ENCODE assay signal across 1 cellular context in genomic region chr10:70672993-70673928, GRCh38.
TF ChIP-seq lines count a peak whose summit lies in the region.

No MANE protein-coding gene starts in this region.

TF ChIP-seq in K562, 482 proteins besides CTCF, POLR2A, EP300 and RAD21 (continued from another document and continues in another):
- TF ChIP-seq AFF1 (IDR thresholded peaks at IDR 0.05; ENCODE audit: low read depth in 1 of 2, partially characterized antibody in 2 of 2) (peak; percentile 71 to 82), DMBX1 (CRISPR knock-in tag; IDR thresholded peaks at IDR 0.05; ENCODE audit: borderline replicate concordance) (0 out of 2 replicates have a peak, but pooled peaks have one; percentile 18), HLTF (IDR thresholded peaks at IDR 0.05) (peak; percentile 79; the same call in 1 of the 2 replicates), FOXK2 (conservative IDR thresholded peaks at IDR 0.05 in 1 of 2, IDR thresholded peaks at IDR 0.05 in 1 of 2; ENCODE audit: low read depth in 2 of 2) (peak in 1 of 2 experiments; percentile 42; a peak in 1 of 4 replicates), ZNF584 (CRISPR knock-in tag; IDR thresholded peaks at IDR 0.05; ENCODE audit: low read depth) (no peak), SAP30 (IDR thresholded peaks at IDR 0.05; ENCODE audit: borderline replicate concordance, insufficient read depth, low read depth, low read length, poor library complexity, severe bottlenecking) (peak; percentile 62), BCOR (IDR thresholded peaks at IDR 0.05) (0 out of 2 replicates have a peak, but pooled peaks have one; percentile 43), ZFP36 (IDR thresholded peaks at IDR 0.05; ENCODE audit: low read depth, low read length, partially characterized antibody) (peak; percentile 17), E2F6 (IDR thresholded peaks at IDR 0.05; ENCODE audit: borderline replicate concordance in 1 of 2, extremely low read depth in 1 of 2, insufficient read depth in 1 of 2, insufficient read length in 1 of 2, low read depth in 1 of 2, low read length in 1 of 2, poor library complexity in 1 of 2, severe bottlenecking in 1 of 2) (peak; percentile 32 to 75), CREB3 (tag; conservative IDR thresholded peaks at IDR 0.05; ENCODE audit: low read depth) (no peak), KAT8 (IDR thresholded peaks at IDR 0.05; ENCODE audit: low read depth) (no peak), POLR2B (IDR thresholded peaks at IDR 0.05; ENCODE audit: low read depth, partially characterized antibody) (peak; percentile 39), SMAD1 (IDR thresholded peaks at IDR 0.05; ENCODE audit: low read depth, low read length, partially characterized antibody) (no peak), HDAC6 (IDR thresholded peaks at IDR 0.05; ENCODE audit: low read depth, low read length) (no peak), L3MBTL2 (IDR thresholded peaks at IDR 0.05) (peak; percentile 52), OTX1 (CRISPR knock-in tag; IDR thresholded peaks at IDR 0.05) (peak; percentile 6), ARNT (IDR thresholded peaks at IDR 0.05) (peak in 1 of 2 experiments; percentile 73; a peak in 1 of 4 replicates), SREBF2 (CRISPR knock-in tag; IDR thresholded peaks at IDR 0.05) (0 out of 2 replicates have a peak, but pooled peaks have one; percentile 79), ZNF77 (CRISPR knock-in tag; IDR thresholded peaks at IDR 0.05) (0 out of 2 replicates have a peak, but pooled peaks have one; percentile 15), FOXO4 (CRISPR knock-in tag; IDR thresholded peaks at IDR 0.05) (no peak), ATF1 (CRISPR knock-in tag; IDR thresholded peaks at IDR 0.05) (no peak), ATF1 (tag; IDR thresholded peaks at IDR 0.05) (peak; percentile 14; the same call in 1 of the 2 replicates), DNMT1 (IDR thresholded peaks at IDR 0.05) (no peak), HDAC2 (IDR thresholded peaks at IDR 0.05) (0 out of 2 replicates have a peak, but pooled peaks have one; percentile 38), GATAD2A (IDR thresholded peaks at IDR 0.05) (0 out of 2 replicates have a peak, but pooled peaks have one; percentile 5), KAT7 (CRISPR knock-in tag; IDR thresholded peaks at IDR 0.05; ENCODE audit: borderline replicate concordance) (peak; percentile 90; the same call in 1 of the 2 replicates), HEY1 (CRISPR knock-in tag; IDR thresholded peaks at IDR 0.05; ENCODE audit: borderline replicate concordance) (peak; percentile 21; the same call in 1 of the 2 replicates), BRD9 (IDR thresholded peaks at IDR 0.05; ENCODE audit: low read depth, partially characterized antibody) (peak; percentile 43), TARDBP (IDR thresholded peaks at IDR 0.05) (0 out of 2 replicates have a peak, but pooled peaks have one; percentile 16), TGIF2 (CRISPR knock-in tag; IDR thresholded peaks at IDR 0.05) (0 out of 2 replicates have a peak, but pooled peaks have one; percentile 11), TBP (optimal IDR thresholded peaks at IDR 0.05; ENCODE audit: low read depth, low read length) (peak; percentile 48), SUPT5H (IDR thresholded peaks at IDR 0.05) (peak; percentile 71), ZNF589 (CRISPR knock-in tag; IDR thresholded peaks at IDR 0.05; ENCODE audit: low read depth) (peak; percentile 29; the same call in 1 of the 2 replicates), CCAR2 (IDR thresholded peaks at IDR 0.05; ENCODE audit: low read depth, low read length) (no peak), NFRKB (IDR thresholded peaks at IDR 0.05; ENCODE audit: low read depth) (0 out of 2 replicates have a peak, but pooled peaks have one; percentile 67), HDAC1 (IDR thresholded peaks at IDR 0.05) (peak in 1 of 2 experiments; percentile 77; a peak in 2 of 4 replicates), XRCC5 (IDR thresholded peaks at IDR 0.05; ENCODE audit: low read depth, low read length) (0 out of 2 replicates have a peak, but pooled peaks have one; percentile 41)
- TF ChIP-seq, protein P1, sequence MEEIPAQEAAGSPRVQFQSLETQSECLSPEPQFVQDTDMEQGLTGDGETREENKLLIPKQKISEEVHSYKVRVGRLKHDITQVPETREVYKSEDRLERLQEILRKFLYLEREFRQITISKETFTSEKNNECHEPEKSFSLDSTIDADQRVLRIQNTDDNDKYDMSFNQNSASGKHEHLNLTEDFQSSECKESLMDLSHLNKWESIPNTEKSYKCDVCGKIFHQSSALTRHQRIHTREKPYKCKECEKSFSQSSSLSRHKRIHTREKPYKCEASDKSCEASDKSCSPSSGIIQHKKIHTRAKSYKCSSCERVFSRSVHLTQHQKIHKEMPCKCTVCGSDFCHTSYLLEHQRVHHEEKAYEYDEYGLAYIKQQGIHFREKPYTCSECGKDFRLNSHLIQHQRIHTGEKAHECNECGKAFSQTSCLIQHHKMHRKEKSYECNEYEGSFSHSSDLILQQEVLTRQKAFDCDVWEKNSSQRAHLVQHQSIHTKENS (CRISPR knock-in tag; IDR thresholded peaks at IDR 0.05) = 0 out of 2 replicates have a peak, but pooled peaks have one; percentile 73
- TF ChIP-seq, protein P2, sequence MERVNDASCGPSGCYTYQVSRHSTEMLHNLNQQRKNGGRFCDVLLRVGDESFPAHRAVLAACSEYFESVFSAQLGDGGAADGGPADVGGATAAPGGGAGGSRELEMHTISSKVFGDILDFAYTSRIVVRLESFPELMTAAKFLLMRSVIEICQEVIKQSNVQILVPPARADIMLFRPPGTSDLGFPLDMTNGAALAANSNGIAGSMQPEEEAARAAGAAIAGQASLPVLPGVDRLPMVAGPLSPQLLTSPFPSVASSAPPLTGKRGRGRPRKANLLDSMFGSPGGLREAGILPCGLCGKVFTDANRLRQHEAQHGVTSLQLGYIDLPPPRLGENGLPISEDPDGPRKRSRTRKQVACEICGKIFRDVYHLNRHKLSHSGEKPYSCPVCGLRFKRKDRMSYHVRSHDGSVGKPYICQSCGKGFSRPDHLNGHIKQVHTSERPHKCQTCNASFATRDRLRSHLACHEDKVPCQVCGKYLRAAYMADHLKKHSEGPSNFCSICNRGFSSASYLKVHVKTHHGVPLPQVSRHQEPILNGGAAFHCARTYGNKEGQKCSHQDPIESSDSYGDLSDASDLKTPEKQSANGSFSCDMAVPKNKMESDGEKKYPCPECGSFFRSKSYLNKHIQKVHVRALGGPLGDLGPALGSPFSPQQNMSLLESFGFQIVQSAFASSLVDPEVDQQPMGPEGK (CRISPR knock-in tag; IDR thresholded peaks at IDR 0.05; ENCODE audit: borderline replicate concordance) = 0 out of 2 replicates have a peak, but pooled peaks have one; percentile 63
- TF ChIP-seq, protein P3, sequence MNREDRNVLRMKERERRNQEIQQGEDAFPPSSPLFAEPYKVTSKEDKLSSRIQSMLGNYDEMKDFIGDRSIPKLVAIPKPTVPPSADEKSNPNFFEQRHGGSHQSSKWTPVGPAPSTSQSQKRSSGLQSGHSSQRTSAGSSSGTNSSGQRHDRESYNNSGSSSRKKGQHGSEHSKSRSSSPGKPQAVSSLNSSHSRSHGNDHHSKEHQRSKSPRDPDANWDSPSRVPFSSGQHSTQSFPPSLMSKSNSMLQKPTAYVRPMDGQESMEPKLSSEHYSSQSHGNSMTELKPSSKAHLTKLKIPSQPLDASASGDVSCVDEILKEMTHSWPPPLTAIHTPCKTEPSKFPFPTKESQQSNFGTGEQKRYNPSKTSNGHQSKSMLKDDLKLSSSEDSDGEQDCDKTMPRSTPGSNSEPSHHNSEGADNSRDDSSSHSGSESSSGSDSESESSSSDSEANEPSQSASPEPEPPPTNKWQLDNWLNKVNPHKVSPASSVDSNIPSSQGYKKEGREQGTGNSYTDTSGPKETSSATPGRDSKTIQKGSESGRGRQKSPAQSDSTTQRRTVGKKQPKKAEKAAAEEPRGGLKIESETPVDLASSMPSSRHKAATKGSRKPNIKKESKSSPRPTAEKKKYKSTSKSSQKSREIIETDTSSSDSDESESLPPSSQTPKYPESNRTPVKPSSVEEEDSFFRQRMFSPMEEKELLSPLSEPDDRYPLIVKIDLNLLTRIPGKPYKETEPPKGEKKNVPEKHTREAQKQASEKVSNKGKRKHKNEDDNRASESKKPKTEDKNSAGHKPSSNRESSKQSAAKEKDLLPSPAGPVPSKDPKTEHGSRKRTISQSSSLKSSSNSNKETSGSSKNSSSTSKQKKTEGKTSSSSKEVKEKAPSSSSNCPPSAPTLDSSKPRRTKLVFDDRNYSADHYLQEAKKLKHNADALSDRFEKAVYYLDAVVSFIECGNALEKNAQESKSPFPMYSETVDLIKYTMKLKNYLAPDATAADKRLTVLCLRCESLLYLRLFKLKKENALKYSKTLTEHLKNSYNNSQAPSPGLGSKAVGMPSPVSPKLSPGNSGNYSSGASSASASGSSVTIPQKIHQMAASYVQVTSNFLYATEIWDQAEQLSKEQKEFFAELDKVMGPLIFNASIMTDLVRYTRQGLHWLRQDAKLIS (CRISPR knock-in tag; IDR thresholded peaks at IDR 0.05) = peak; percentile 57; the same call in 1 of the 2 replicates
- TF ChIP-seq, protein P4, sequence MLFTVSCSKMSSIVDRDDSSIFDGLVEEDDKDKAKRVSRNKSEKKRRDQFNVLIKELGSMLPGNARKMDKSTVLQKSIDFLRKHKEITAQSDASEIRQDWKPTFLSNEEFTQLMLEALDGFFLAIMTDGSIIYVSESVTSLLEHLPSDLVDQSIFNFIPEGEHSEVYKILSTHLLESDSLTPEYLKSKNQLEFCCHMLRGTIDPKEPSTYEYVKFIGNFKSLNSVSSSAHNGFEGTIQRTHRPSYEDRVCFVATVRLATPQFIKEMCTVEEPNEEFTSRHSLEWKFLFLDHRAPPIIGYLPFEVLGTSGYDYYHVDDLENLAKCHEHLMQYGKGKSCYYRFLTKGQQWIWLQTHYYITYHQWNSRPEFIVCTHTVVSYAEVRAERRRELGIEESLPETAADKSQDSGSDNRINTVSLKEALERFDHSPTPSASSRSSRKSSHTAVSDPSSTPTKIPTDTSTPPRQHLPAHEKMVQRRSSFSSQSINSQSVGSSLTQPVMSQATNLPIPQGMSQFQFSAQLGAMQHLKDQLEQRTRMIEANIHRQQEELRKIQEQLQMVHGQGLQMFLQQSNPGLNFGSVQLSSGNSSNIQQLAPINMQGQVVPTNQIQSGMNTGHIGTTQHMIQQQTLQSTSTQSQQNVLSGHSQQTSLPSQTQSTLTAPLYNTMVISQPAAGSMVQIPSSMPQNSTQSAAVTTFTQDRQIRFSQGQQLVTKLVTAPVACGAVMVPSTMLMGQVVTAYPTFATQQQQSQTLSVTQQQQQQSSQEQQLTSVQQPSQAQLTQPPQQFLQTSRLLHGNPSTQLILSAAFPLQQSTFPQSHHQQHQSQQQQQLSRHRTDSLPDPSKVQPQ (CRISPR knock-in tag; IDR thresholded peaks at IDR 0.05; ENCODE audit: borderline replicate concordance) = no peak
- TF ChIP-seq, protein P5, sequence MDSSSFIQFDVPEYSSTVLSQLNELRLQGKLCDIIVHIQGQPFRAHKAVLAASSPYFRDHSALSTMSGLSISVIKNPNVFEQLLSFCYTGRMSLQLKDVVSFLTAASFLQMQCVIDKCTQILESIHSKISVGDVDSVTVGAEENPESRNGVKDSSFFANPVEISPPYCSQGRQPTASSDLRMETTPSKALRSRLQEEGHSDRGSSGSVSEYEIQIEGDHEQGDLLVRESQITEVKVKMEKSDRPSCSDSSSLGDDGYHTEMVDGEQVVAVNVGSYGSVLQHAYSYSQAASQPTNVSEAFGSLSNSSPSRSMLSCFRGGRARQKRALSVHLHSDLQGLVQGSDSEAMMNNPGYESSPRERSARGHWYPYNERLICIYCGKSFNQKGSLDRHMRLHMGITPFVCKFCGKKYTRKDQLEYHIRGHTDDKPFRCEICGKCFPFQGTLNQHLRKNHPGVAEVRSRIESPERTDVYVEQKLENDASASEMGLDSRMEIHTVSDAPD (CRISPR knock-in tag; IDR thresholded peaks at IDR 0.05) = no peak
